19 cellular contexts compared by ENCODE assay signal in the genomic region with DNA sequence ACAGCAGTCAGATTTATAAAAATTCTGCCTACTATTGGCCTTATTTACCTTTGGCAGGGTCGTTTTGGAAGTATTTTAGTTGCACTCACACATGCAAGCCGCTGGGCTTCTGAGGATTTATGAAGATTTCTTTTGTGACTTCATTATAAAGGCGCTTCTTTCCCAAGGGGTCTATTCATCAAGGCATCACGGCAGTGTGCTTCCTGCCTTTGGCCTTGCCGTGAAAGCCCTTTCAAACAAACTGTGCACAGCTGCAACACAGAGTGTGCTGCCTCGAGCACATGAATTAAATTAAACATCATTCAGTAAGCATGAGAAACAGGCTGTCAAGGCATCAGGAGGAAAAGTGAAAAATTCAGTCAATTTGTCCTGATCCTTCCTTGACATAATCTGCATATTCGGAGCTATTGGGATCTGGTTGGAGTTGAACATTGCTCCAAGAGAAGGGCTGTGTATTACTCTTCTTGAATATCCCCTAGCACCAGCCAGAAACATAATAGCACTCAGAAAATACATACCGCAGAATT.
"Had no signal": no experiment of that assay in that cellular context is flagged by ENCODE, and none has a peak within 500 bp of the region (broad histone marks: within the 10 kb centered on the region; RNA-seq: fewer than 3 reads in every experiment).

No MANE protein-coding gene starts in this region.

- H3K27me3 ChIP-seq: esophagus squamous epithelium, foreskin keratinocyte, tibial nerve had no signal

- H3K36me3 ChIP-seq: esophagus squamous epithelium, tibial nerve had no signal

- H3K27ac ChIP-seq: esophagus squamous epithelium, foreskin keratinocyte, tibial nerve had no signal

- H3K4me3 ChIP-seq: esophagus squamous epithelium, lung, tibial nerve had no signal

- DNase-seq: activated CD4-positive, alpha-beta T cell treated with anti-CD3 and anti-CD28 coated beads for 4 hours; activated CD8-positive, alpha-beta memory T cell treated with anti-CD3 and anti-CD28 coated beads, Interleukin-2, amount 50 U/mL, for 48 hours; activated CD8-positive, alpha-beta T cell treated with anti-CD3 and anti-CD28 coated beads, Interleukin-2, amount 10 ng/mL, durations not matched to agents 7 days and 5 days; activated naive CD8-positive, alpha-beta T cell treated with anti-CD3 and anti-CD28 coated beads, Interleukin-2, amount 10 ng/mL, durations not matched to agents 7 days and 5 days; anterior cingulate cortex; cortex of kidney; effector CD4-positive, alpha-beta T cell; esophagus squamous epithelium; foreskin keratinocyte; immature natural killer cell; occipital lobe; right cardiac atrium; small intestine; stimulated activated CD4-positive, alpha-beta T cell treated with anti-CD3 and anti-CD28 coated beads, Interleukin-4, amount 100 ng/mL, for 24 hours; stimulated activated naive CD4-positive, alpha-beta T cell; substantia nigra had no signal

- H3K9me3 ChIP-seq: esophagus squamous epithelium had no signal

- ATAC-seq: activated CD8-positive, alpha-beta T cell treated with anti-CD3 and anti-CD28 coated beads, Interleukin-2, amount 10 ng/mL, durations not matched to agents 7 days and 5 days; right cardiac atrium; WTC11 had no signal

- H3K4me1 ChIP-seq: esophagus squamous epithelium, foreskin keratinocyte had no signal
